In the genomic region with DNA sequence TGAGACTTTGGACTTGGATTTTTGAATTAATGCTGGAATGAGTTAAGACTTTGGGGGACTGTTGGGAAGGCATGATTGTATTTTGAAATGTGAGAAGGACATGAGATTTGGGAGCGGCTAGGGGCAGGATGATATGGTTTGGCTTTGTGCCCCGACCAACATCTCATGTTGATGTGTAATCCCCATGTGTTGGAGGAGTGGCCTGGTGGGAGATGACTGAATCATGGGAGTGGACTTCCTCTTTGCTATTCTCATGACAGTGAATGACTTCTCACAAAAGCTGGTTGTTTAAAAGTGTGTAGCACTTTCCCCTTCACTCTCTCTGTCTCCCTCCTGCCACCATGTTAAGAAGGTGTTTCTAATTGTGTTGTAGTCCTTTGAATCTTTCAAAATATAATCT, we compare ENCODE assay signal across 15 cellular contexts. TPM values are rescaled to one million over a fixed set of nuclear protein-coding genes. Genes with fewer than 3 reads are reported as not detected.
A peak's percentile ranks its signal among the peaks of the same experiment; 100 is the strongest.
DNase-seq lines count a peak whose midpoint lies in the region; ATAC-seq and TF ChIP-seq lines count a peak whose summit lies in the region.
"Had no signal": no experiment of that assay in that cellular context is flagged by ENCODE, and none has a peak within 500 bp of the region (broad histone marks: within the 10 kb centered on the region; RNA-seq: fewer than 3 reads in every experiment).

No MANE protein-coding gene starts in this region.

- peaks cover 2 to 8% of the 10 kb centered on the region in 2 donors for H3K9me3 Mint-ChIP-seq in natural killer cell

- ATAC-seq in HG02870 (IDR thresholded peaks at IDR 0.05; ENCODE audit: unreplicated experiment) (no peak), natural killer cell (no peak)
- ATAC-seq: WTC11 had no signal

- H3K36me3 Mint-ChIP-seq in natural killer cell: peaks cover 10% of the 10 kb centered on the region

- peaks cover 9 to 34% of the 10 kb centered on the region in 2 donors for H3K27me3 Mint-ChIP-seq in natural killer cell (ENCODE audit: low read depth in 2 of 2)

- no peak for TF ChIP-seq CTCF in HL-60 (IDR thresholded peaks at IDR 0.05; ENCODE audit: insufficient read depth, low read length)
- TF ChIP-seq CTCF in natural killer cell (IDR thresholded peaks at IDR 0.05): no peak

- H3K4me1 Mint-ChIP-seq in natural killer cell: no peaks in the 10 kb centered on the region
- H3K4me1 Mint-ChIP-seq: activated naive CD4-positive, alpha-beta T cell treated with anti-CD3 and anti-CD28 coated beads, Interleukin-2, amount 50 U/mL, for 24 hours; WTC11 had no signal

- H3K4me3 Mint-ChIP-seq in natural killer cell: no peak overlapping the region
- H3K4me3 Mint-ChIP-seq: activated naive CD4-positive, alpha-beta T cell treated with anti-CD3 and anti-CD28 coated beads, Interleukin-2, amount 50 U/mL, for 24 hours; WTC11 had no signal

- intact Hi-C loops in natural killer cell (cut with micrococcal nuclease): no loop called here

- DNase-seq in A172 (ENCODE audit: low spot score) (peak; percentile 54), HL-60 (ENCODE audit: low read depth in 1 of 2, low spot score in 1 of 2) (peak; percentile 23 to 50), SW480 (ENCODE audit: low spot score) (peak; percentile 7), fibroblast of peridontal ligament (ENCODE audit: extremely low read depth) (peak; percentile 81), hypothalamus (lab: John Stamatoyannopoulos, UW) (no peak), natural killer cell (no peak), SHP77 (lab: John Stamatoyannopoulos, UW) (no peak)
- DNase-seq: cerebellar nuclear complex, MM.1S, NCI-H2107 had no signal

- no peaks in the 10 kb centered on the region for H3K27me3 ChIP-seq in HL-60 (ENCODE audit: insufficient read depth, poor library complexity, severe bottlenecking)

- no peak overlapping the region for H3K4me3 ChIP-seq in HL-60 (replicated peaks; ENCODE audit: insufficient read depth, low read length)
- H3K4me3 ChIP-seq: SJSA1, smooth muscle cell had no signal

- no peak overlapping the region for H3K27ac ChIP-seq in HL-60 (replicated peaks)
- H3K27ac ChIP-seq: SJSA1 had no signal

- no peak overlapping the region for H3K27ac Mint-ChIP-seq in natural killer cell
- H3K27ac Mint-ChIP-seq: activated naive CD4-positive, alpha-beta T cell treated with anti-CD3 and anti-CD28 coated beads, Interleukin-2, amount 50 U/mL, for 24 hours; WTC11 had no signal

RNA-seq across cellular contexts. Expression of gene PHGDH, which starts 9.3 kb away (rescaled TPM):
- total RNA-seq in A172 (2014; rRNA removed; shearing (Covaris generic)): 96.8 and 97.2 TPM in 2 replicates
- total RNA-seq in natural killer cell: 1 to 10 TPM; 1.1 to 6.6 (median 5.8) TPM

RNA-seq across cellular contexts. Expression of gene ZNF697, which starts 54.3 kb away (rescaled TPM):
- total RNA-seq in A172 (2014; rRNA removed; shearing (Covaris generic)): 2.9 and 3.7 TPM in 2 replicates
- under 1 TPM in 2 of 3 donors, not detected in 1; 0.09 to 0.45 TPM for total RNA-seq in natural killer cell

Comparison
In these comparisons a context has a peak if more than half of its experiments do, and no peak if none do; other contexts are left out.
1. DNase-seq: peak in A172 (single experiment), HL-60 (2 of 2), SW480 (single experiment) and fibroblast of peridontal ligament (single experiment); none in hypothalamus (0 of 51), natural killer cell (single experiment) and SHP77 (0 of 2).
2. RNA of gene PHGDH, which starts 9.3 kb away (total RNA-seq): 96.8 to 97.2 TPM in A172; 1.1 to 6.6 TPM in natural killer cell; every median in the first group is over 10 times any median in the second.